In the genomic region with DNA sequence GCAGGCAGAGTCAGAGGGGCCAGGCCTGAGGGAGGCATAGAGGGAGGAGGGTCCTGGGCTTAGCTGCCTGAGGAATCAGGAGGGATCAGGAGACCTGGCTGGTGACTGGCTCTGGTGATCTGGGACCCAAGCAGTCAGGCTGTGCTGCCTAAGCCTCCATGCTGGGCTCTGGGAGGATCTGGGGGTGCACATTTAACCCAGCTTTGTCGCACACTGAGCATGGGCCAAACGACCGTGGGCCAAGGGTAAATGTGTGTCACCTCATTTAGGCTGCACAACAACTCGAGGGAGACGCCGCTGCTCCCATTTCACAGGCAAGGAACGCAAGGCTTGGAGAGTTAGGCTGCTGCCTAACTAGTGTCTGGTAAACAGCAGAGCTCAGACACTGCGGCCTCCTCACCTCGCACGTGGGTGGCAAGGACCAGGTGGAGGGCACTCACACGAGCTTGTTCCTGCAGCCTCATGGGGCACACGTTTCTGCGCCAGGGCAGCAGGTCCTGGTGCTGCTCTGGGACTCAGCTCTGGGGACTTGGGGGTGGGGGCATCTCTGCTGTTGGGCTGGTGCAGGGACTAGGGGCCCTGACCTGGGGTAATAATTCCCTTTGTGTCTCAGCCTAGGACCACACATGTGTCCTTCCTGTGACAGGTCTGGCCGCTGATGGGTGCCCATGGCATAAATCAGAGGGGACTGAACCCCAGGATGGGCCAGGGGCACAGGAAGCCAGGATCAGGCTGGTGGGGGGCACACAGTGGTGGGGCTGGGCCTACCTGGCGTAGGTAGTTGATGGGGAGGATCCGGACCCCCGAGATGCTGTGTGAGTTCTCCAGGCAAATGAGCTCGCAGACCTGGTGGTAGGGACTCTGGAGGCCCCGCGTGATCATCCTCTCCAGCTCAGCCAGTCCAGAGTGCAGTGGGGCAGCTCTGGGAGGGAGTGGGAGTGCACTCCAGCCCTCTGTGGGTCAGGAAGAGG, we compare ENCODE assay signal across 19 cellular contexts. TPM values are rescaled to one million over a fixed set of nuclear protein-coding genes. Genes with fewer than 3 reads are reported as not detected.
DNase-seq lines count a peak whose midpoint lies in the region; ATAC-seq, FAIRE-seq and TF ChIP-seq lines count a peak whose summit lies in the region.
"Had no signal": no experiment of that assay in that cellular context is flagged by ENCODE, and none has a peak within 500 bp of the region (broad histone marks: within the 10 kb centered on the region; RNA-seq: fewer than 3 reads in every experiment).

No MANE protein-coding gene starts in this region.

- intact Hi-C loops in lower lobe of right lung (cut with DNase I) = no loop called here

- peaks cover 0 to 2% (median 0%) of the 10 kb centered on the region in 3 donors for H3K36me3 Mint-ChIP-seq in naive thymus-derived CD8-positive, alpha-beta T cell
- H3K36me3 Mint-ChIP-seq: activated naive CD8-positive, alpha-beta T cell treated with anti-CD3 and anti-CD28 coated beads, Interleukin-2, amount 10 ng/mL, durations not matched to agents 7 days and 5 days; CD8-positive, alpha-beta memory T cell; type B pancreatic cell had no signal

- H3K4me1 Mint-ChIP-seq in naive thymus-derived CD8-positive, alpha-beta T cell = peaks cover 16 to 46% (median 40%) of the 10 kb centered on the region in 4 donors

- H3K4me1 ChIP-seq in A549 (peaks cover 10% of the 10 kb centered on the region), HUES6 (ENCODE audit: control insufficient read depth, insufficient read depth, low read length) (peaks cover 31% of the 10 kb centered on the region), lower lobe of right lung (peaks cover 35% of the 10 kb centered on the region)
- H3K4me1 ChIP-seq: prostate gland had no signal

- CTCF ChIA-PET in A549 (lab: Yijun Ruan, JAX) = interaction anchor here (0.7 to 11.6 kb wide), 91 partner anchors 9 to 576 kb away, joined by 3 to 190 read pairs (median 5); partner anchors contain the start of genes AFMID, BIRC5, TK1 and TMEM235

- no peaks in the 10 kb centered on the region for H3K27me3 Mint-ChIP-seq in naive thymus-derived CD8-positive, alpha-beta T cell
- H3K27me3 Mint-ChIP-seq: type B pancreatic cell had no signal

- no peak for DNase-seq in A549 (ENCODE audit: low read depth in 1 of 2, low spot score in 1 of 2)
- no peak for DNase-seq in choroid plexus epithelial cell (ENCODE audit: low read depth)
- DNase-seq in naive thymus-derived CD8-positive, alpha-beta T cell = peak in 1 of 10 donors; percentile 16
- DNase-seq in germinal center (ENCODE audit: low spot score) = no peak
- no peak for DNase-seq in lower lobe of right lung
- DNase-seq: esophagus squamous epithelium had no signal

- no peaks in the 10 kb centered on the region for H3K9me3 Mint-ChIP-seq in naive thymus-derived CD8-positive, alpha-beta T cell
- H3K9me3 Mint-ChIP-seq: CD8-positive, alpha-beta memory T cell had no signal

- peak overlapping the region in 2 of 10 donors; percentile 54 to 80 for H3K4me3 Mint-ChIP-seq in naive thymus-derived CD8-positive, alpha-beta T cell

- H3K36me3 ChIP-seq in HUES6 (ENCODE audit: control insufficient read depth, insufficient read depth, low read length) = no peaks in the 10 kb centered on the region
- H3K36me3 ChIP-seq in lower lobe of right lung = no peaks in the 10 kb centered on the region
- H3K36me3 ChIP-seq: brain microvascular endothelial cell, esophagus squamous epithelium, prostate gland had no signal

- no peak for TF ChIP-seq EP300 in A549 (IDR thresholded peaks at IDR 0.05)

- H3K4me2 ChIP-seq in A549 = peak overlapping the region; percentile 69; the same call in 2 of the 3 replicates

- TF ChIP-seq CTCF in A549 (IDR thresholded peaks at IDR 0.05) = no peak
- no peak for TF ChIP-seq CTCF in choroid plexus epithelial cell (conservative IDR thresholded peaks at IDR 0.05; ENCODE audit: low read depth, low read length)
- no peak for TF ChIP-seq CTCF in lower lobe of right lung (IDR thresholded peaks at IDR 0.05)

- no peak for FAIRE-seq in A549 (lab: Jason Lieb, UNC)

- TF ChIP-seq RAD21 in A549 (conservative IDR thresholded peaks at IDR 0.05 in 1 of 2, IDR thresholded peaks at IDR 0.05 in 1 of 2) = no peak

- H3K4me3 ChIP-seq in A549 = no peak overlapping the region
- H3K4me3 ChIP-seq in HUES6 (ENCODE audit: low read depth, low read length) = peak overlapping the region; percentile 22; the same call in 1 of the 2 replicates
- H3K4me3 ChIP-seq in choroid plexus epithelial cell (ENCODE audit: low read depth, low read length) = peak overlapping the region; percentile 33
- H3K4me3 ChIP-seq in lower lobe of right lung = no peak overlapping the region
- H3K4me3 ChIP-seq: prostate gland had no signal

- peak overlapping the region in 7 of 10 donors; percentile 48 to 96 (median 74) for H3K27ac Mint-ChIP-seq in naive thymus-derived CD8-positive, alpha-beta T cell
- H3K27ac Mint-ChIP-seq: activated naive CD8-positive, alpha-beta T cell treated with anti-CD3 and anti-CD28 coated beads, Interleukin-2, amount 10 ng/mL, durations not matched to agents 7 days and 5 days; type B pancreatic cell had no signal

- no peak for TF ChIP-seq POLR2A in A549 (IDR thresholded peaks at IDR 0.05; ENCODE audit: low read length)

- 0 out of 6 replicates have a peak overlapping the region, but pooled peaks of 1 of the 2 experiments have one; percentile 4 for H3K27ac ChIP-seq in A549
- no peak overlapping the region for H3K27ac ChIP-seq in HUES6 (ENCODE audit: low read depth, low read length)
- H3K27ac ChIP-seq in lower lobe of right lung = no peak overlapping the region
- H3K27ac ChIP-seq: brain microvascular endothelial cell had no signal

- no peaks in the 10 kb centered on the region for H3K27me3 ChIP-seq in HUES6 (ENCODE audit: control insufficient read depth, insufficient read depth, low read length)
- no peaks in the 10 kb centered on the region for H3K27me3 ChIP-seq in lower lobe of right lung (ENCODE audit: low read depth)
- H3K27me3 ChIP-seq: brain microvascular endothelial cell had no signal

- ATAC-seq in A549 (no peak), lower lobe of right lung (no peak), GM21576 (IDR thresholded peaks at IDR 0.05; ENCODE audit: unreplicated experiment) (no peak), GM19035 (IDR thresholded peaks at IDR 0.05; ENCODE audit: unreplicated experiment) (no peak)
- ATAC-seq in naive thymus-derived CD8-positive, alpha-beta T cell = no peak

- no peak overlapping the region for H3K9ac ChIP-seq in HUES6 (ENCODE audit: low read length)

- WGBS in A549 (ENCODE audit: missing lambda C conversion rate) = 54% methylated on average over 19 of the region's 20 CpGs

- peaks cover 7% of the 10 kb centered on the region; the same call in 2 of the 3 replicates for H3K9me3 ChIP-seq in A549
- H3K9me3 ChIP-seq in HUES6 (ENCODE audit: control insufficient read depth, insufficient read depth, low read depth, low read length) = no peaks in the 10 kb centered on the region
- no peaks in the 10 kb centered on the region for H3K9me3 ChIP-seq in lower lobe of right lung
- H3K9me3 ChIP-seq: esophagus squamous epithelium, prostate gland had no signal

- POLR2A ChIA-PET in A549 (lab: Yijun Ruan, JAX) = interaction anchor here (0.9 kb wide), 1 partner anchor 292 kb away, joined by 3 read pairs; the partner anchor contains the start of gene TNRC6C
- POLR2A ChIA-PET in naive thymus-derived CD8-positive, alpha-beta T cell (lab: Charles Lee) = interaction anchor here (0.5 to 3.1 kb wide), 11 partner anchors 20 to 173 kb away, joined by 3 to 21 read pairs (median 4); partner anchors contain the start of genes BIRC5, SOCS3 and TMC8

TF ChIP-seq in A549, 52 proteins besides CTCF, POLR2A, EP300 and RAD21:
- TF ChIP-seq FOSL2 (IDR thresholded peaks at IDR 0.05) = no peak
- TF ChIP-seq FOSL2 (CRISPR knock-in tag; IDR thresholded peaks at IDR 0.05) = no peak
- no peak for TF ChIP-seq ELK1 (IDR thresholded peaks at IDR 0.05; ENCODE audit: low read depth, low read length)
- no peak for TF ChIP-seq NR3C1 (IDR thresholded peaks at IDR 0.05)
- no peak for TF ChIP-seq CHD4 (IDR thresholded peaks at IDR 0.05; ENCODE audit: borderline replicate concordance)
- no peak for TF ChIP-seq KDM5A (IDR thresholded peaks at IDR 0.05)

RNA-seq across cellular contexts. Expression of gene TMEM235, which starts 18.7 kb away (rescaled TPM):
- polyA plus RNA-seq in A549 (2011; rRNA removed) (not detected in 2 replicates), A549 (2017; fragmentation: RNase III; extraction: RNeasy Plus Mini Kit Qiagen cat#74134 plus additional on column Dnase treatment) (not detected in 3 replicates)
- polyA plus RNA-seq in A549 (2012; cell fraction: cytosol; rRNA removed) = not detected in 2 replicates
- polyA plus RNA-seq in A549 (2012; cell fraction: nucleus; rRNA removed) = 0.02 and 0.18 TPM in 2 replicates
- polyA minus RNA-seq in A549 (2011; rRNA and poly(A)+ RNA removed) = not detected in 2 replicates
- not detected for total RNA-seq in naive thymus-derived CD8-positive, alpha-beta T cell
- polyA plus RNA-seq in naive thymus-derived CD8-positive, alpha-beta T cell = not detected
- total RNA-seq in lower lobe of right lung = not detected
- total RNA-seq: activated CD8-positive, alpha-beta memory T cell treated with anti-CD3 and anti-CD28 coated beads for 36 hours; activated naive CD8-positive, alpha-beta T cell treated with anti-CD3 and anti-CD28 coated beads, Interleukin-2, amount 10 ng/mL, durations not matched to agents 7 days and 5 days; CD8-positive, alpha-beta memory T cell; glomerular endothelial cell; left ventricle myocardium superior; M059J; prostate gland; T-helper 1 cell treated with Interleukin-12 subunit alpha and Interleukin-12 subunit beta and Interleukin-4 antibody, amounts not matched to agents 30 ng/mL and 1 ng/mL, for 36 hours had no signal
- polyA plus RNA-seq: CD8-positive, alpha-beta memory T cell had no signal

RNA-seq across cellular contexts. Expression of gene BIRC5, which starts 36.1 kb away (rescaled TPM):
- polyA plus RNA-seq in A549 (2011; rRNA removed) (45.4 and 51.9 TPM in 2 replicates), A549 (2017; fragmentation: RNase III; extraction: RNeasy Plus Mini Kit Qiagen cat#74134 plus additional on column Dnase treatment) (93.5 to 116 TPM (median 109 TPM) in 3 replicates)
- 90.7 and 118 TPM in 2 replicates for polyA plus RNA-seq in A549 (2012; cell fraction: cytosol; rRNA removed)
- 35.8 and 47.6 TPM in 2 replicates for polyA plus RNA-seq in A549 (2012; cell fraction: nucleus; rRNA removed)
- 40.3 and 63.2 TPM in 2 replicates for polyA minus RNA-seq in A549 (2011; rRNA and poly(A)+ RNA removed)
- total RNA-seq in naive thymus-derived CD8-positive, alpha-beta T cell = under 1 TPM in 1 of 2 experiments, not detected in 1; 0.30 TPM
- not detected for polyA plus RNA-seq in naive thymus-derived CD8-positive, alpha-beta T cell
- total RNA-seq in lower lobe of right lung = 1.8 TPM

Comparison
In these comparisons a context has a peak if more than half of its experiments do, and no peak if none do; other contexts are left out.
1. H3K4me3 ChIP-seq: peak in HUES6 (single experiment) and choroid plexus epithelial cell (single experiment); none in A549 (single experiment) and lower lobe of right lung (single experiment).